8 cellular contexts compared by ENCODE assay signal in the genomic region with DNA sequence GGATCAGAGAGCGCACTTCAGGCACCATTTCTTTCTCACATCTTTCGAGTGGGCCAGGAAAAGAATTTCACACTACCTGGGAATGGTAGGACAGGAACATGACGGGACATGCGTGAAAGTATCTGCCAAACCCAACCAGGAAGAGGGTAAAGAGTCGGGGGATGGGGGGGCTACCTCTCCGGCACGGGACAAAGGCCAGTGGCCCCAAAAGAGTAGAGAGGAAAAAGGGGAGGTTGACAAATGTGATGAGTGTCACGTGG. TPM values are rescaled to one million over a fixed set of nuclear protein-coding genes. Genes with fewer than 3 reads are reported as not detected.
DNase-seq lines count a peak whose midpoint lies in the region; ATAC-seq and TF ChIP-seq lines count a peak whose summit lies in the region.

No MANE protein-coding gene starts in this region.

- H3K4me3 Mint-ChIP-seq in Caco-2 (ENCODE audit: unreplicated experiment) = peak overlapping the region; percentile 73

- peak overlapping the region; percentile 15 for H3K27ac Mint-ChIP-seq in Caco-2 (ENCODE audit: unreplicated experiment)

- H3K27me3 Mint-ChIP-seq in Caco-2 (ENCODE audit: insufficient read depth, unreplicated experiment) = peaks cover 6% of the 10 kb centered on the region

- no TSS peak for BruUV-seq in Caco-2 (replicated peaks; lab: Mats Ljungman, UMichigan)

- H3K4me3 ChIP-seq in Caco-2 (ENCODE audit: low read depth, low read length) (peak overlapping the region; percentile 46), RWPE2 (ENCODE audit: severe bottlenecking) (peak overlapping the region; percentile 94), foreskin fibroblast (ENCODE audit: low read depth in 1 of 2, low read length in 2 of 2) (peak overlapping the region; percentile 48 to 58), prostate gland (peak overlapping the region; percentile 35 to 36)

- CTCF ChIA-PET in Caco-2 (lab: Charles Lee) = no interaction called here

- intact Hi-C loops in Caco-2 (cut with micrococcal nuclease; ENCODE audit: unreplicated experiment) (loop anchor here (5.0 kb wide), 1 partner anchor 58 kb away; the partner anchor contains the start of gene PRPF18), prostate gland (cut with DNase I) (no loop called here)

- H3K36me3 ChIP-seq in Caco-2 (ENCODE audit: control insufficient read depth, insufficient read depth, low read length) = no peaks in the 10 kb centered on the region
- H3K36me3 ChIP-seq in RWPE2 (ENCODE audit: low read depth) = no peaks in the 10 kb centered on the region
- no peaks in the 10 kb centered on the region for H3K36me3 ChIP-seq in prostate gland

- WGBS in prostate gland = 24% methylated on average over 8 of the region's 8 CpGs

- H3K36me3 Mint-ChIP-seq in Caco-2 (ENCODE audit: insufficient read depth, unreplicated experiment) = peaks cover 11% of the 10 kb centered on the region

- DNase-seq in Caco-2 (no peak), RWPE2 (ENCODE audit: low spot score) (no peak), foreskin fibroblast (no peak), prostate gland (ENCODE audit: low spot score) (no peak), NCI-H446 treated with DMSO at 0.1 percent for 48 hours (lab: John Stamatoyannopoulos, UW) (no peak), iPS-NIHi7 (ENCODE audit: extremely low spot score) (no peak)
- DNase-seq in stimulated activated naive CD4-positive, alpha-beta T cell treated with Interleukin-2 at 50 U/mL for 16 hours (lab: John Stamatoyannopoulos, UW) = no peak

- H3K27me3 ChIP-seq in Caco-2 (replicated peaks; ENCODE audit: control insufficient read depth, insufficient read depth, low read length) (no peaks in the 10 kb centered on the region), RWPE2 (ENCODE audit: insufficient read depth, poor library complexity, severe bottlenecking) (no peaks in the 10 kb centered on the region), prostate gland (replicated peaks; ENCODE audit: insufficient read depth) (no peaks in the 10 kb centered on the region)

- POLR2A ChIA-PET in Caco-2 (lab: Charles Lee) = no interaction called here

- H3K9me3 ChIP-seq in Caco-2 = no peaks in the 10 kb centered on the region
- no peaks in the 10 kb centered on the region for H3K9me3 ChIP-seq in RWPE2 (ENCODE audit: severe bottlenecking)
- H3K9me3 ChIP-seq in prostate gland = no peaks in the 10 kb centered on the region

- H3K4me1 ChIP-seq in Caco-2 (peaks cover 23% of the 10 kb centered on the region), RWPE2 (ENCODE audit: insufficient read depth, poor library complexity, severe bottlenecking) (peaks cover 13% of the 10 kb centered on the region), prostate gland (replicated peaks) (no peaks in the 10 kb centered on the region)

- ATAC-seq in RWPE2 (ENCODE audit: low read depth) = no peak
- no peak for ATAC-seq in HG03354 (IDR thresholded peaks at IDR 0.05; ENCODE audit: poor library complexity, severe bottlenecking, unreplicated experiment)

- H3K9me3 Mint-ChIP-seq in Caco-2 (ENCODE audit: unreplicated experiment) = no peaks in the 10 kb centered on the region

- peaks cover 26% of the 10 kb centered on the region for H3K4me1 Mint-ChIP-seq in Caco-2 (ENCODE audit: low read depth, unreplicated experiment)

- H3K27ac ChIP-seq in RWPE2 (ENCODE audit: poor library complexity, severe bottlenecking) (no peak overlapping the region), prostate gland (no peak overlapping the region)

- TF ChIP-seq POLR2A in prostate gland (IDR thresholded peaks at IDR 0.05) = no peak

- no peak for TF ChIP-seq CTCF in Caco-2 (IDR thresholded peaks at IDR 0.05; ENCODE audit: insufficient read depth in 1 of 2, low read depth in 1 of 2, low read length in 1 of 2, severe bottlenecking in 1 of 2, unreplicated experiment in 1 of 2)
- no peak for TF ChIP-seq CTCF in RWPE2 (IDR thresholded peaks at IDR 0.05; ENCODE audit: poor library complexity, severe bottlenecking)
- no peak for TF ChIP-seq CTCF in foreskin fibroblast (IDR thresholded peaks at IDR 0.05; ENCODE audit: low read depth, low read length)
- no peak for TF ChIP-seq CTCF in prostate gland (IDR thresholded peaks at IDR 0.05)

RNA-seq across cellular contexts. Expression of gene BEND7, which starts 0.8 kb away (rescaled TPM):
- total RNA-seq in Caco-2 (2022) (24.6 and 27.8 TPM in 2 replicates), prostate gland (10 to 100 TPM; 10.1 to 44.5 TPM)

RNA-seq across cellular contexts. Expression of gene PRPF18, which starts 57.1 kb away (rescaled TPM):
- total RNA-seq in Caco-2 (2022) = 31.0 and 32.0 TPM in 2 replicates
- 10 to 100 TPM; 23.1 to 31.1 TPM for total RNA-seq in prostate gland

Comparison
In these comparisons a context has a peak if more than half of its experiments do, and no peak if none do; other contexts are left out.
1. H3K4me3 ChIP-seq: peak in every context shown above with its lines; median percentile 94 in RWPE2; 53 in foreskin fibroblast; 46 in Caco-2; 36 in prostate gland.